10 cellular contexts compared by ENCODE assay signal in genomic region chr5:170429014-170429413, GRCh38. TPM values are rescaled to one million over a fixed set of nuclear protein-coding genes. Genes with fewer than 3 reads are reported as not detected.
DNase-seq lines count a peak whose midpoint lies in the region; ATAC-seq, FAIRE-seq and TF ChIP-seq lines count a peak whose summit lies in the region.
"Had no signal": no experiment of that assay in that cellular context is flagged by ENCODE, and none has a peak within 500 bp of the region (broad histone marks: within the 10 kb centered on the region; RNA-seq: fewer than 3 reads in every experiment).

No MANE protein-coding gene starts in this region.

- CTCF ChIA-PET in SK-N-SH (lab: Yijun Ruan, JAX): interaction anchor here (1.0 to 17.9 kb wide), 5 partner anchors 10 to 209 kb away, joined by 3 to 257 read pairs (median 17); no protein-coding TSS in a partner anchor

- POLR2A ChIA-PET in SK-N-SH (lab: Yijun Ruan, JAX): no interaction called here

- H3K4me2 ChIP-seq in SK-N-SH: no peak overlapping the region

- no peak overlapping the region for H2AFZ ChIP-seq in SK-N-SH (ENCODE audit: low read depth)

- no peak for FAIRE-seq in H54 (lab: Jason Lieb, UNC)

- no peak for TF ChIP-seq RAD21 in SK-N-SH (IDR thresholded peaks at IDR 0.05; ENCODE audit: low read length)

- H3K79me2 ChIP-seq in SK-N-SH (ENCODE audit: insufficient read depth): no peaks in the 10 kb centered on the region

- H3F3A ChIP-seq in SK-N-SH (replicated peaks; ENCODE audit: insufficient read depth): no peaks in the 10 kb centered on the region

- H3K9me2 ChIP-seq in SK-N-SH: no peaks in the 10 kb centered on the region

- no peaks in the 10 kb centered on the region for H4K20me1 ChIP-seq in SK-N-SH (ENCODE audit: insufficient read depth)

- no peak for TF ChIP-seq EP300 in SK-N-SH (IDR thresholded peaks at IDR 0.05; ENCODE audit: borderline replicate concordance in 1 of 2, low read depth in 1 of 2, low read length in 1 of 2)

- TF ChIP-seq POLR2A in H54 (IDR thresholded peaks at IDR 0.05; ENCODE audit: low read depth, low read length): no peak

- H3K36me3 ChIP-seq in H7 (replicated peaks; ENCODE audit: control insufficient read depth, insufficient read depth, low read length) (no peaks in the 10 kb centered on the region), SK-N-SH (replicated peaks in 1 of 2; ENCODE audit: control insufficient read depth in 1 of 2, insufficient read depth in 2 of 2, low read length in 1 of 2) (no peaks in the 10 kb centered on the region)

- H3K9me3 ChIP-seq in SK-N-SH: no peaks in the 10 kb centered on the region

- TF ChIP-seq CTCF in AG10803 (conservative IDR thresholded peaks at IDR 0.05; ENCODE audit: low read length) (peak; percentile 46), SK-N-SH (IDR thresholded peaks at IDR 0.05) (peak; percentile 35)

- H3K4me3 ChIP-seq in AG10803 (ENCODE audit: low read length): no peak overlapping the region
- H3K4me3 ChIP-seq in H7 (ENCODE audit: insufficient read depth, low read depth, low read length): no peak overlapping the region
- no peak overlapping the region for H3K4me3 ChIP-seq in SK-N-SH (ENCODE audit: low read depth in 2 of 2, low read length in 1 of 2)

- H3K27me3 ChIP-seq in H7 (ENCODE audit: control insufficient read depth, insufficient read depth, low read length): no peaks in the 10 kb centered on the region
- H3K27me3 ChIP-seq in SK-N-SH (ENCODE audit: insufficient read depth): no peaks in the 10 kb centered on the region; the same call in 1 of the 2 replicates

- no peak overlapping the region for H3K9ac ChIP-seq in SK-N-SH

- H3K4me1 ChIP-seq in SK-N-SH (ENCODE audit: control insufficient read depth in 1 of 2, insufficient read depth in 2 of 2, low read depth in 1 of 2, low read length in 1 of 2): peaks cover 0 to 33% of the 10 kb centered on the region in 2 experiments; a peak in 2 of 4 replicates

- H3K27ac ChIP-seq in SK-N-SH (ENCODE audit: low read depth in 2 of 2, low read length in 1 of 2): no peak overlapping the region

- ATAC-seq in GM19452 (IDR thresholded peaks at IDR 0.05; ENCODE audit: unreplicated experiment): no peak
- no peak for ATAC-seq in HG02840 (IDR thresholded peaks at IDR 0.05; ENCODE audit: low FRiP score, unreplicated experiment)
- ATAC-seq: stimulated activated naive CD8-positive, alpha-beta T cell treated with anti-CD3 and anti-CD28 coated beads, Interleukin-15, amount 100 ng/mL, for 72 hours had no signal

- DNase-seq in AG10803 (ENCODE audit: low read depth): no peak
- DNase-seq in H7: peak; percentile 72
- peak; percentile 28 for DNase-seq in SK-N-SH
- DNase-seq in iPS-NIHi7 (ENCODE audit: extremely low spot score): peak; percentile 48
- no peak for DNase-seq in activated T-cell treated with anti-CD3 and anti-CD28 coated beads, Interleukin-2, amount 50 U/mL, for 1 hour
- DNase-seq in H54 (ENCODE audit: insufficient read length, low spot score): no peak
- DNase-seq: activated CD4-positive, alpha-beta T cell treated with anti-CD3 and anti-CD28 coated beads, Interleukin-2, amount 50 U/mL, for 4 hours; stimulated activated naive CD8-positive, alpha-beta T cell treated with anti-CD3 and anti-CD28 coated beads, Interleukin-15, amount 100 ng/mL, for 72 hours had no signal

- 66% methylated on average over 7 of the region's 7 CpGs for WGBS in SK-N-SH (ENCODE audit: low lambda C conversion rate)

TF ChIP-seq in SK-N-SH, 30 proteins besides CTCF, POLR2A, EP300 and RAD21:
- TF ChIP-seq ZBTB33 (IDR thresholded peaks at IDR 0.05; ENCODE audit: borderline replicate concordance, low read depth) (no peak), FOSL2 (IDR thresholded peaks at IDR 0.05; ENCODE audit: borderline replicate concordance, low read depth) (no peak), MXI1 (IDR thresholded peaks at IDR 0.05; ENCODE audit: low read depth, low read length) (no peak), MAX (IDR thresholded peaks at IDR 0.05; ENCODE audit: low read depth) (no peak), REST (IDR thresholded peaks at IDR 0.05; ENCODE audit: low read depth, low read length) (no peak)

RNA-seq across cellular contexts. Expression of gene KCNMB1, which starts 39.8 kb away (rescaled TPM):
- total RNA-seq in H7 (2014; rRNA removed; shearing (Covaris generic)): 0.07 TPM in 1 of 2 replicates, not detected in the other
- polyA plus RNA-seq in SK-N-SH (2012; rRNA removed): not detected in 2 replicates
- polyA plus RNA-seq in SK-N-SH (2012; cell fraction: cytosol; rRNA removed): not detected in 2 replicates
- not detected in 2 replicates for polyA plus RNA-seq in SK-N-SH (2012; cell fraction: nucleus; rRNA removed)

Comparison
In these comparisons a context has a peak if more than half of its experiments do, and no peak if none do; other contexts are left out.
1. DNase-seq: peak in H7 (single experiment), SK-N-SH (single experiment) and iPS-NIHi7 (single experiment); none in AG10803 (single experiment), activated T-cell treated with anti-CD3 and anti-CD28 coated beads, Interleukin-2, amount 50 U/mL, for 1 hour (single experiment) and H54 (single experiment).